Comparison of ENCODE assay signal across 1 cellular context in genomic region chr10:34731885-34732701, GRCh38.
TF ChIP-seq lines count a peak whose summit lies in the region.

No MANE protein-coding gene starts in this region.

TF ChIP-seq in HepG2, 621 proteins besides CTCF, POLR2A, EP300 and RAD21 (continued from another document):
- TF ChIP-seq GLMP (CRISPR knock-in tag; IDR thresholded peaks at IDR 0.05; ENCODE audit: borderline replicate concordance) (no peak), ZNF550 (CRISPR knock-in tag; IDR thresholded peaks at IDR 0.05; ENCODE audit: borderline replicate concordance) (no peak)
